16 cellular contexts compared by ENCODE assay signal in genomic region chr18:76456823-76457222, GRCh38. TPM values are rescaled to one million over a fixed set of nuclear protein-coding genes. Genes with fewer than 3 reads are reported as not detected.
A peak's percentile ranks its signal among the peaks of the same experiment; 100 is the strongest.
DNase-seq lines count a peak whose midpoint lies in the region; ATAC-seq, FAIRE-seq and TF ChIP-seq lines count a peak whose summit lies in the region.
"Had no signal": no experiment of that assay in that cellular context is flagged by ENCODE, and none has a peak within 500 bp of the region (broad histone marks: within the 10 kb centered on the region; RNA-seq: fewer than 3 reads in every experiment).

No MANE protein-coding gene starts in this region.

- H3K4me3 Mint-ChIP-seq in astrocyte (ENCODE audit: unreplicated experiment): no peak overlapping the region
- H3K4me3 Mint-ChIP-seq in activated CD4-positive, alpha-beta memory T cell treated with anti-CD3 and anti-CD28 coated beads, Interleukin-2, amount 10 ng/mL, durations not matched to agents 7 days and 5 days: no peak overlapping the region
- H3K4me3 Mint-ChIP-seq: activated naive CD4-positive, alpha-beta T cell treated with anti-CD3 and anti-CD28 coated beads, Interleukin-2, amount 50 U/mL, for 24 hours; CD8-positive, alpha-beta memory T cell; stimulated activated naive B cell treated with anti-CD40 and anti-IgM and Interleukin-4, amounts not matched to agents 10 μg/mL and 1 μg/mL and 100 μg/mL, for 72 hours had no signal

- POLR2A ChIA-PET in activated CD4-positive, alpha-beta memory T cell treated with anti-CD3 and anti-CD28 coated beads, Interleukin-2, amount 10 ng/mL, durations not matched to agents 7 days and 5 days (lab: Charles Lee): no interaction called here

- in situ Hi-C loops in gastrocnemius medialis (cut with MboI; ENCODE audit: low sequenced_read_pairs in 4 of 4): no loop called here

- H3K9me3 Mint-ChIP-seq in astrocyte (ENCODE audit: unreplicated experiment): no peaks in the 10 kb centered on the region
- no peaks in the 10 kb centered on the region for H3K9me3 Mint-ChIP-seq in activated CD4-positive, alpha-beta memory T cell treated with anti-CD3 and anti-CD28 coated beads, Interleukin-2, amount 10 ng/mL, durations not matched to agents 7 days and 5 days
- H3K9me3 Mint-ChIP-seq: activated naive CD4-positive, alpha-beta T cell treated with anti-CD3 and anti-CD28 coated beads, Interleukin-2, amount 50 U/mL, for 24 hours; CD8-positive, alpha-beta memory T cell; stimulated activated naive B cell treated with anti-CD40 and anti-IgM and Interleukin-4, amounts not matched to agents 10 μg/mL and 1 μg/mL and 100 μg/mL, for 72 hours had no signal

- no peak for FAIRE-seq in astrocyte (lab: Jason Lieb, UNC)

- H3K4me1 ChIP-seq in astrocyte (ENCODE audit: insufficient read depth, low read length): peaks cover 57% of the 10 kb centered on the region
- H3K4me1 ChIP-seq in gastrocnemius medialis: peaks cover 70% of the 10 kb centered on the region in 2 donors

- TF ChIP-seq CTCF in astrocyte (IDR thresholded peaks at IDR 0.05; ENCODE audit: insufficient read depth, low read depth, low read length) (no peak), gastrocnemius medialis (IDR thresholded peaks at IDR 0.05 in 4 of 5, conservative IDR thresholded peaks at IDR 0.05 in 1 of 5) (no peak)

- H3K4me1 Mint-ChIP-seq in astrocyte (ENCODE audit: low read depth, unreplicated experiment): peaks cover 66% of the 10 kb centered on the region
- H3K4me1 Mint-ChIP-seq in activated CD4-positive, alpha-beta memory T cell treated with anti-CD3 and anti-CD28 coated beads, Interleukin-2, amount 10 ng/mL, durations not matched to agents 7 days and 5 days: no peaks in the 10 kb centered on the region

- H3K27me3 ChIP-seq in astrocyte (ENCODE audit: insufficient read depth, low read length) (no peaks in the 10 kb centered on the region), gastrocnemius medialis (no peaks in the 10 kb centered on the region)
- H3K27me3 ChIP-seq: left lung, right lobe of liver had no signal

- H3K36me3 ChIP-seq in astrocyte (ENCODE audit: insufficient read depth, low read length) (peaks cover 2% of the 10 kb centered on the region), gastrocnemius medialis (no peaks in the 10 kb centered on the region)
- H3K36me3 ChIP-seq: right lobe of liver had no signal

- peaks cover 10% of the 10 kb centered on the region for H4K20me1 ChIP-seq in astrocyte (ENCODE audit: insufficient read depth, low read length)

- H3K36me3 Mint-ChIP-seq in astrocyte (ENCODE audit: low read depth, unreplicated experiment): peaks cover 13% of the 10 kb centered on the region
- H3K36me3 Mint-ChIP-seq in activated CD4-positive, alpha-beta memory T cell treated with anti-CD3 and anti-CD28 coated beads, Interleukin-2, amount 10 ng/mL, durations not matched to agents 7 days and 5 days (ENCODE audit: low read depth): no peaks in the 10 kb centered on the region
- H3K36me3 Mint-ChIP-seq: activated naive CD4-positive, alpha-beta T cell treated with anti-CD3 and anti-CD28 coated beads, Interleukin-2, amount 50 U/mL, for 24 hours had no signal

- H3K79me2 ChIP-seq in astrocyte (ENCODE audit: insufficient read depth, low read length): peaks cover 89% of the 10 kb centered on the region

- intact Hi-C loops in gastrocnemius medialis (cut with DNase I; ENCODE audit: low total_unique reads): loop anchor here (10.0 kb wide), 2 partner anchors 668 to 1252 kb away; partner anchors contain the start of gene PTGR3

- no peak overlapping the region for H2AFZ ChIP-seq in astrocyte (ENCODE audit: low read depth, low read length)

- H3K27me3 Mint-ChIP-seq in astrocyte (ENCODE audit: low read depth, unreplicated experiment): no peaks in the 10 kb centered on the region
- H3K27me3 Mint-ChIP-seq in activated CD4-positive, alpha-beta memory T cell treated with anti-CD3 and anti-CD28 coated beads, Interleukin-2, amount 10 ng/mL, durations not matched to agents 7 days and 5 days: peaks cover 21% of the 10 kb centered on the region
- H3K27me3 Mint-ChIP-seq: activated naive CD4-positive, alpha-beta T cell treated with anti-CD3 and anti-CD28 coated beads, Interleukin-2, amount 50 U/mL, for 24 hours; stimulated activated naive B cell treated with anti-CD40 and anti-IgM and Interleukin-4, amounts not matched to agents 10 μg/mL and 1 μg/mL and 100 μg/mL, for 72 hours had no signal

- H3K9me3 ChIP-seq in astrocyte (ENCODE audit: insufficient read depth, low read depth, low read length): no peaks in the 10 kb centered on the region
- no peaks in the 10 kb centered on the region for H3K9me3 ChIP-seq in gastrocnemius medialis
- H3K9me3 ChIP-seq: left lung, right lobe of liver had no signal

- H3K27ac ChIP-seq in astrocyte (ENCODE audit: low read depth, low read length): no peak overlapping the region
- H3K27ac ChIP-seq in gastrocnemius medialis: peak overlapping the region; percentile 85 to 92 (median 92)
- H3K27ac ChIP-seq: left lung, right lobe of liver had no signal

- CTCF ChIA-PET in activated CD4-positive, alpha-beta memory T cell treated with anti-CD3 and anti-CD28 coated beads, Interleukin-2, amount 10 ng/mL, durations not matched to agents 7 days and 5 days (lab: Charles Lee): no interaction called here

- DNase-seq in astrocyte (ENCODE audit: low read depth) (peak; percentile 46), gastrocnemius medialis (peak in 1 of 2 donors; percentile 47), HCEC 1CT (no peak), Kasumi-1 (lab: John Stamatoyannopoulos, UW) (no peak)
- DNase-seq in activated CD4-positive, alpha-beta memory T cell treated with anti-CD3 and anti-CD28 coated beads, Interleukin-2, amount 10 ng/mL, durations not matched to agents 7 days and 5 days: no peak
- DNase-seq: activated CD4-positive, alpha-beta T cell treated with anti-CD3 and anti-CD28 coated beads, Interleukin-2, amount 50 U/mL, for 48 hours; CD8-positive, alpha-beta memory T cell; DMS79 treated with DMSO at 0.1 percent for 48 hours; PC-3; right lobe of liver; SIG-M5; stimulated activated naive B cell treated with anti-CD40 and anti-IgM and Interleukin-4, amounts not matched to agents 10 μg/mL and 1 μg/mL and 100 μg/mL, for 72 hours had no signal

- ATAC-seq in GM18505 (IDR thresholded peaks at IDR 0.05; ENCODE audit: unreplicated experiment) (peak; percentile 70), HG03060 (IDR thresholded peaks at IDR 0.05; ENCODE audit: low read depth, unreplicated experiment) (peak; percentile 72), gastrocnemius medialis (peak; percentile 78 to 80)
- ATAC-seq: left lung, PC-3, right lobe of liver had no signal

- H3K9ac ChIP-seq in astrocyte (ENCODE audit: low read length): peak overlapping the region; percentile 20

- no peak for TF ChIP-seq POLR2A in GM18505 (IDR thresholded peaks at IDR 0.05; ENCODE audit: borderline replicate concordance, extremely low read depth, insufficient read depth, insufficient read length)
- TF ChIP-seq POLR2A in gastrocnemius medialis (IDR thresholded peaks at IDR 0.05): no peak

- peak overlapping the region; percentile 52 for H3K4me2 ChIP-seq in astrocyte (ENCODE audit: low read length)

- H3K4me3 ChIP-seq in astrocyte (ENCODE audit: insufficient read depth, low read depth, low read length) (no peak overlapping the region), gastrocnemius medialis (no peak overlapping the region)
- H3K4me3 ChIP-seq: left lung, right lobe of liver had no signal

- H3K27ac Mint-ChIP-seq in astrocyte (ENCODE audit: unreplicated experiment): peak overlapping the region; percentile 93
- H3K27ac Mint-ChIP-seq in activated CD4-positive, alpha-beta memory T cell treated with anti-CD3 and anti-CD28 coated beads, Interleukin-2, amount 10 ng/mL, durations not matched to agents 7 days and 5 days: no peak overlapping the region
- H3K27ac Mint-ChIP-seq: activated naive CD4-positive, alpha-beta T cell treated with anti-CD3 and anti-CD28 coated beads, Interleukin-2, amount 50 U/mL, for 24 hours; CD8-positive, alpha-beta memory T cell; stimulated activated naive B cell treated with anti-CD40 and anti-IgM and Interleukin-4, amounts not matched to agents 10 μg/mL and 1 μg/mL and 100 μg/mL, for 72 hours had no signal

RNA-seq across cellular contexts. Expression of gene ZNF516, which starts 38.2 kb away (rescaled TPM):
- 55.9 and 59.8 TPM in 2 replicates for total RNA-seq in astrocyte
- total RNA-seq in gastrocnemius medialis: 10 to 100 TPM in 3 of 4 donors, 1 to 10 TPM in 1; 8.4 to 19.3 (median 12.4) TPM
- total RNA-seq in activated CD4-positive, alpha-beta memory T cell treated with anti-CD3 and anti-CD28 coated beads, Interleukin-2, amount 10 ng/mL, durations not matched to agents 7 days and 5 days: 1 to 10 TPM; 3.9 to 5.0 TPM
